9 cellular contexts compared by ENCODE assay signal in the genomic region with DNA sequence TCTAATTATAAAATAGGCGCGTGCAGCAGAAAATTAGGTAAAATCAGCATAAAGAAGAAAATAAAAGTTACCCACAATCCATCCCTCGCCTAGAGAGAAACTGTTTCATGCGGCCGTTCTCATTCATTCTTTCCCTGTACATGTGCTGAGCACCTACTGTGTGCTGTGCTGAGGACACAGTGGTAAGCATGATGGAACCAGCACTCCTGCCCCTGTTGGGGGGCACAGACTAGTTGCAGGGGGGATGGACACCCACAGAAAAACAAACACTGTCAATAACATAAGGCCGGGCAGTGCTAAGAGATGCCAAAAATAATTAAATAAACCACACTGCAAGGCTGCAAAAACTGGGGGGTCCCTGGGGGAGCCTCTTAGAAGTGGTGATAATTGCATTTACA.
"Had no signal": no experiment of that assay in that cellular context is flagged by ENCODE, and none has a peak within 500 bp of the region (broad histone marks: within the 10 kb centered on the region; RNA-seq: fewer than 3 reads in every experiment).

No MANE protein-coding gene starts in this region.

- H3K27ac ChIP-seq: GM23248, HL-60 had no signal

- H3K36me3 ChIP-seq: HAP-1 had no signal

- H3K9me3 Mint-ChIP-seq: HFFc6 had no signal

- H3K9me3 ChIP-seq: HAP-1 had no signal

- ATAC-seq: HCT116 had no signal

- H3K4me3 Mint-ChIP-seq: HFFc6 had no signal

- H3K27ac Mint-ChIP-seq: HFFc6 had no signal

- H2AFZ ChIP-seq: GM23248 had no signal

- H3K4me3 ChIP-seq: GM23248, HAP-1 had no signal

- DNase-seq: GM23248, GOT3, H7, HFFc6, IMR-90, KBM-7 had no signal
